Comparison of ENCODE assay signal across 1 cellular context in genomic region chr3:196499061-196499460, GRCh38.
TF ChIP-seq lines count a peak whose summit lies in the region.

No MANE protein-coding gene starts in this region.

TF ChIP-seq in K562, 482 proteins besides CTCF, POLR2A, EP300 and RAD21 (continued from another document):
- no peak for TF ChIP-seq CHD2 (IDR thresholded peaks at IDR 0.05; ENCODE audit: low read depth, low read length)
- no peak for TF ChIP-seq ATF7 (IDR thresholded peaks at IDR 0.05)
- TF ChIP-seq NFE2 (IDR thresholded peaks at IDR 0.05; ENCODE audit: low read depth), result peak; percentile 74
- no peak for TF ChIP-seq TBL1XR1 (IDR thresholded peaks at IDR 0.05; ENCODE audit: low read length in 2 of 2)
- TF ChIP-seq NFATC3 (IDR thresholded peaks at IDR 0.05), result no peak
- TF ChIP-seq MAFF (IDR thresholded peaks at IDR 0.05; ENCODE audit: low read length), result peak; percentile 10; the same call in 1 of the 2 replicates
- no peak for TF ChIP-seq PRPF4 (IDR thresholded peaks at IDR 0.05; ENCODE audit: insufficient read depth, low read depth, low read length, poor library complexity, severe bottlenecking)
- peak in 1 of 3 experiments; percentile 52 for TF ChIP-seq YY1 (IDR thresholded peaks at IDR 0.05; ENCODE audit: borderline replicate concordance in 1 of 3, control insufficient read depth in 1 of 3, extremely low read depth in 1 of 3, insufficient read depth in 3 of 3, insufficient read length in 1 of 3, insufficient replicate concordance in 2 of 3, low read depth in 1 of 3, low read length in 2 of 3)
- TF ChIP-seq MYNN (IDR thresholded peaks at IDR 0.05), result no peak
- TF ChIP-seq MYNN (CRISPR knock-in tag; IDR thresholded peaks at IDR 0.05), result no peak
- TF ChIP-seq RBM14 (IDR thresholded peaks at IDR 0.05; ENCODE audit: borderline replicate concordance, insufficient read depth, low read depth, low read length), result no peak
- TF ChIP-seq SMARCB1 (IDR thresholded peaks at IDR 0.05; ENCODE audit: insufficient read length, low read depth), result no peak
- no peak for TF ChIP-seq NR2C2 (CRISPR knock-in tag; IDR thresholded peaks at IDR 0.05)
- peak; percentile 29; the same call in 1 of the 2 replicates for TF ChIP-seq NR2C2 (tag; IDR thresholded peaks at IDR 0.05)
- peak; percentile 17; the same call in 1 of the 2 replicates for TF ChIP-seq JUND (IDR thresholded peaks at IDR 0.05; ENCODE audit: borderline replicate concordance, low read depth, low read length)
- peak; percentile 16; the same call in 1 of the 3 replicates for TF ChIP-seq JUND (tag; IDR thresholded peaks at IDR 0.05; ENCODE audit: borderline replicate concordance, low read depth, low read length)
- TF ChIP-seq E4F1 (CRISPR knock-in tag; IDR thresholded peaks at IDR 0.05; ENCODE audit: borderline replicate concordance), result no peak
- TF ChIP-seq ZNF589 (CRISPR knock-in tag; IDR thresholded peaks at IDR 0.05; ENCODE audit: low read depth), result no peak
- TF ChIP-seq MAFG (tag; conservative IDR thresholded peaks at IDR 0.05), result 0 out of 2 replicates have a peak, but pooled peaks have one; percentile 27
- no peak for TF ChIP-seq CHD1 (IDR thresholded peaks at IDR 0.05; ENCODE audit: low read length)
